In the genomic region with DNA sequence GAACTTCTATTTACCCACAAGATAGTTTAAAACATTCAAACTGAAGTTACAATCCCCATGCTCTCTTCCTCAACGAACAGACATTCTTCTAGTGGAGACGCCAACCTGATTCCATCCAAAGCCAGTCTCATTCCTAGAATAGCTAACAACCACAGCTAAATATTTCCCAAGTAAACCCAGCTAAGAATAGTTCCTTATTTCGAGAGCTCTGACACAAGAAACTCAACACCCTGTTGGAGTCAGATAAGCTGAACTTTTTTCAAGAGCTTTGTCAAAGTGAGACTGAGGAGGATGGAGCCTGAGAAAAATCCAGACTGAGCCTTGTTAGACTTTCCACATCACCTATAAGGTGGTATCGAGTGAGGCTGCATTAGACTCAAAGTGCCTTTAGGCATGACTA, we compare ENCODE assay signal across 13 cellular contexts. TPM values are rescaled to one million over a fixed set of nuclear protein-coding genes. Genes with fewer than 3 reads are reported as not detected.
DNase-seq lines count a peak whose midpoint lies in the region; ATAC-seq and TF ChIP-seq lines count a peak whose summit lies in the region.
"Had no signal": no experiment of that assay in that cellular context is flagged by ENCODE, and none has a peak within 500 bp of the region (broad histone marks: within the 10 kb centered on the region; RNA-seq: fewer than 3 reads in every experiment).

No MANE protein-coding gene starts in this region.

- CTCF ChIA-PET in SK-N-SH (lab: Yijun Ruan, JAX): interaction anchor here (1.3 to 1.9 kb wide), 3 partner anchors 11 to 1139 kb away, joined by 3 to 10 read pairs (median 3); no protein-coding TSS in a partner anchor

- no peak overlapping the region for H2BK12ac ChIP-seq in trophoblast cell (ENCODE audit: low read length)

- H2BK120ac ChIP-seq in trophoblast cell (ENCODE audit: insufficient read depth, low read length, poor library complexity): no peak overlapping the region

- no peak overlapping the region for H4K91ac ChIP-seq in trophoblast cell (ENCODE audit: low read depth, low read length)

- peaks cover 8% of the 10 kb centered on the region for H3K79me1 ChIP-seq in trophoblast cell (ENCODE audit: low read length)

- no peak overlapping the region for H2BK5ac ChIP-seq in trophoblast cell (ENCODE audit: low read depth, low read length, poor library complexity)

- TF ChIP-seq CTCF in AG09319 (IDR thresholded peaks at IDR 0.05; ENCODE audit: low read depth, low read length) (no peak), SK-N-SH (IDR thresholded peaks at IDR 0.05) (no peak), fibroblast of pulmonary artery (IDR thresholded peaks at IDR 0.05; ENCODE audit: low read length, missing control alignments) (no peak), right lobe of liver (IDR thresholded peaks at IDR 0.05) (no peak)

- H3K14ac ChIP-seq in trophoblast cell (ENCODE audit: low read length): no peak overlapping the region

- peak; percentile 76 for DNase-seq in AG09319 (ENCODE audit: extremely low read depth, low read depth)
- DNase-seq in SK-N-SH: no peak
- DNase-seq in fibroblast of pulmonary artery (ENCODE audit: low read depth): peak; percentile 90
- DNase-seq in trophoblast cell: peak in 1 of 2 donors; percentile 52
- no peak for DNase-seq in effector memory CD4-positive, alpha-beta T cell
- no peak for DNase-seq in right lobe of liver
- DNase-seq in activated CD8-positive, alpha-beta memory T cell treated with anti-CD3 and anti-CD28 coated beads for 24 hours: no peak
- no peak for DNase-seq in NCI-H1417 treated with DMSO at 0.1 percent for 48 hours (lab: John Stamatoyannopoulos, UW)
- DNase-seq: caudate nucleus; CD4-positive, CD25-positive, alpha-beta regulatory T cell; NCI-H2171 had no signal

- H4K20me1 ChIP-seq in SK-N-SH (ENCODE audit: insufficient read depth): no peaks in the 10 kb centered on the region

- no peak overlapping the region for H3K23ac ChIP-seq in trophoblast cell (ENCODE audit: low read length)

- H3K36me3 ChIP-seq in SK-N-SH (replicated peaks in 1 of 2; ENCODE audit: control insufficient read depth in 1 of 2, insufficient read depth in 2 of 2, low read length in 1 of 2): no peaks in the 10 kb centered on the region
- H3K36me3 ChIP-seq in trophoblast cell (ENCODE audit: control insufficient read depth in 1 of 2, insufficient read depth in 2 of 2, low read length in 2 of 2): no peaks in the 10 kb centered on the region
- no peaks in the 10 kb centered on the region for H3K36me3 ChIP-seq in effector memory CD4-positive, alpha-beta T cell (ENCODE audit: control insufficient read depth, insufficient read depth, low read length)
- H3K36me3 ChIP-seq in right lobe of liver: no peaks in the 10 kb centered on the region

- POLR2A ChIA-PET in SK-N-SH (lab: Yijun Ruan, JAX): no interaction called here

- H3K9ac ChIP-seq in SK-N-SH: peak overlapping the region; percentile 79
- H3K9ac ChIP-seq in trophoblast cell (ENCODE audit: low read length): no peak overlapping the region

- H3K9me3 ChIP-seq in SK-N-SH (no peaks in the 10 kb centered on the region), trophoblast cell (ENCODE audit: insufficient read depth, low read depth, low read length) (no peaks in the 10 kb centered on the region), right lobe of liver (no peaks in the 10 kb centered on the region)
- H3K9me3 ChIP-seq in effector memory CD4-positive, alpha-beta T cell (ENCODE audit: control insufficient read depth, low read length): no peaks in the 10 kb centered on the region

- H3K18ac ChIP-seq in trophoblast cell (ENCODE audit: low read length): no peak overlapping the region

- TF ChIP-seq RAD21 in SK-N-SH (IDR thresholded peaks at IDR 0.05; ENCODE audit: low read length): no peak

- peak in 1 of 2 experiments; percentile 93; a peak in 2 of 4 replicates for TF ChIP-seq EP300 in SK-N-SH (IDR thresholded peaks at IDR 0.05; ENCODE audit: borderline replicate concordance in 1 of 2, low read depth in 1 of 2, low read length in 1 of 2)

- no peak overlapping the region for H3K4ac ChIP-seq in trophoblast cell (ENCODE audit: low read depth, low read length)

- no peak overlapping the region for H2AK5ac ChIP-seq in trophoblast cell (ENCODE audit: low read length)

- H3K9me2 ChIP-seq in SK-N-SH: no peaks in the 10 kb centered on the region

- H3K27me3 ChIP-seq in SK-N-SH (ENCODE audit: insufficient read depth) (no peaks in the 10 kb centered on the region), trophoblast cell (ENCODE audit: insufficient read depth, low read length) (no peaks in the 10 kb centered on the region), right lobe of liver (no peaks in the 10 kb centered on the region)
- H3K27me3 ChIP-seq in effector memory CD4-positive, alpha-beta T cell (replicated peaks; ENCODE audit: control insufficient read depth, insufficient read depth, low read length, poor library complexity, severe bottlenecking): no peaks in the 10 kb centered on the region

- 17% methylated on average over 4 of the region's 4 CpGs for WGBS in SK-N-SH (ENCODE audit: low lambda C conversion rate)
- no CpG with 5 or more reads among the region's 4 CpGs for WGBS in trophoblast cell (ENCODE audit: extremely low coverage, insufficient coverage, insufficient read length)
- WGBS in right lobe of liver (ENCODE audit: insufficient coverage, low coverage, low lambda C conversion rate, missing lambda C conversion rate): 72% methylated on average over 4 of the region's 4 CpGs

- peak overlapping the region; percentile 51 for H3K4me2 ChIP-seq in SK-N-SH
- H3K4me2 ChIP-seq in trophoblast cell (ENCODE audit: low read length): peak overlapping the region; percentile 19

- peaks cover 20 to 37% of the 10 kb centered on the region in 2 experiments for H3K4me1 ChIP-seq in SK-N-SH (ENCODE audit: control insufficient read depth in 1 of 2, insufficient read depth in 2 of 2, low read depth in 1 of 2, low read length in 1 of 2)
- peaks cover 4 to 14% of the 10 kb centered on the region in 2 experiments for H3K4me1 ChIP-seq in trophoblast cell (ENCODE audit: control insufficient read depth in 1 of 2, insufficient read depth in 2 of 2, low read length in 2 of 2)
- no peaks in the 10 kb centered on the region for H3K4me1 ChIP-seq in effector memory CD4-positive, alpha-beta T cell (ENCODE audit: control insufficient read depth, insufficient read depth, low read length, poor library complexity, severe bottlenecking)
- H3K4me1 ChIP-seq in right lobe of liver: no peaks in the 10 kb centered on the region

- H3K4me3 ChIP-seq in SK-N-SH (ENCODE audit: low read depth in 2 of 2, low read length in 1 of 2) (no peak overlapping the region), fibroblast of pulmonary artery (replicated peaks; ENCODE audit: low read depth, low read length) (no peak overlapping the region), trophoblast cell (ENCODE audit: low read depth, low read length) (no peak overlapping the region), right lobe of liver (no peak overlapping the region)
- H3K4me3 ChIP-seq in effector memory CD4-positive, alpha-beta T cell (ENCODE audit: insufficient read depth, low read depth, low read length, poor library complexity, severe bottlenecking): no peak overlapping the region
- H3K4me3 ChIP-seq: GM12878 had no signal

- no peak overlapping the region for H2AFZ ChIP-seq in SK-N-SH (ENCODE audit: low read depth)
- no peak overlapping the region for H2AFZ ChIP-seq in trophoblast cell (ENCODE audit: insufficient read depth, low read length, poor library complexity)

- peak overlapping the region; percentile 95 to 100; a peak in 3 of 4 replicates for H3K27ac ChIP-seq in SK-N-SH (ENCODE audit: low read depth in 2 of 2, low read length in 1 of 2)
- peak overlapping the region; percentile 87 for H3K27ac ChIP-seq in trophoblast cell (ENCODE audit: low read depth, low read length)
- no peak overlapping the region for H3K27ac ChIP-seq in effector memory CD4-positive, alpha-beta T cell (ENCODE audit: insufficient read depth, low read length, poor library complexity, severe bottlenecking)
- no peak overlapping the region for H3K27ac ChIP-seq in right lobe of liver

- H4K12ac ChIP-seq in trophoblast cell (ENCODE audit: low read depth, low read length): no peak overlapping the region

- no peak for TF ChIP-seq POLR2A in right lobe of liver (IDR thresholded peaks at IDR 0.05)

- no peak for ATAC-seq in right lobe of liver
- ATAC-seq: GM12878, HepG2 had no signal

- H3F3A ChIP-seq in SK-N-SH (replicated peaks; ENCODE audit: insufficient read depth): peaks cover 46% of the 10 kb centered on the region

- H4K8ac ChIP-seq in trophoblast cell (ENCODE audit: low read depth, low read length): no peak overlapping the region

- no peaks in the 10 kb centered on the region for H3K79me2 ChIP-seq in SK-N-SH (ENCODE audit: insufficient read depth)
- H3K79me2 ChIP-seq in trophoblast cell (ENCODE audit: control insufficient read depth, insufficient read depth, low read length, poor library complexity): no peaks in the 10 kb centered on the region

- intact Hi-C loops in right lobe of liver (cut with DNase I): no loop called here

TF ChIP-seq in SK-N-SH, 30 proteins besides CTCF, POLR2A, EP300 and RAD21 (continues in another document):
- TF ChIP-seq SIN3A (IDR thresholded peaks at IDR 0.05; ENCODE audit: borderline replicate concordance, low read depth, low read length) (no peak), GATA2 (CRISPR knock-in tag; IDR thresholded peaks at IDR 0.05) (no peak), SMC3 (IDR thresholded peaks at IDR 0.05; ENCODE audit: low read depth, low read length) (no peak), TEAD4 (IDR thresholded peaks at IDR 0.05; ENCODE audit: borderline replicate concordance, insufficient read depth) (peak; percentile 80), NRF1 (IDR thresholded peaks at IDR 0.05; ENCODE audit: low read depth, low read length) (no peak), CHD2 (IDR thresholded peaks at IDR 0.05; ENCODE audit: low read length, partially characterized antibody) (no peak)
- TF ChIP-seq, protein P1, sequence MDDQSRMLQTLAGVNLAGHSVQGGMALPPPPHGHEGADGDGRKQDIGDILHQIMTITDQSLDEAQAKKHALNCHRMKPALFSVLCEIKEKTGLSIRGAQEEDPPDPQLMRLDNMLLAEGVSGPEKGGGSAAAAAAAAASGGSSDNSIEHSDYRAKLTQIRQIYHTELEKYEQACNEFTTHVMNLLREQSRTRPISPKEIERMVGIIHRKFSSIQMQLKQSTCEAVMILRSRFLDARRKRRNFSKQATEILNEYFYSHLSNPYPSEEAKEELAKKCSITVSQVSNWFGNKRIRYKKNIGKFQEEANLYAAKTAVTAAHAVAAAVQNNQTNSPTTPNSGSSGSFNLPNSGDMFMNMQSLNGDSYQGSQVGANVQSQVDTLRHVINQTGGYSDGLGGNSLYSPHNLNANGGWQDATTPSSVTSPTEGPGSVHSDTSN (IDR thresholded peaks at IDR 0.05): peak; percentile 75

RNA-seq across cellular contexts. Expression of a gene that starts 56.7 kb away (rescaled TPM):
- polyA plus RNA-seq in SK-N-SH (2012; rRNA removed): 5,671 and 6,732 TPM in 2 replicates
- polyA plus RNA-seq in SK-N-SH (2012; cell fraction: cytosol; rRNA removed): 8,905 and 12,338 TPM in 2 replicates
- polyA plus RNA-seq in SK-N-SH (2012; cell fraction: nucleus; rRNA removed): 1,097 and 1,261 TPM in 2 replicates
- polyA plus RNA-seq in trophoblast cell (2013): 2,650 and 2,725 TPM in 2 replicates
- 100 to 1,000 TPM; 529 to 716 (median 601) TPM for total RNA-seq in right lobe of liver

Comparison
In these comparisons a context has a peak if more than half of its experiments do, and no peak if none do; other contexts are left out.
1. DNase-seq: peak in AG09319 (single experiment) and fibroblast of pulmonary artery (single experiment); none in SK-N-SH (single experiment), effector memory CD4-positive, alpha-beta T cell (0 of 3), right lobe of liver (0 of 3), activated CD8-positive, alpha-beta memory T cell treated with anti-CD3 and anti-CD28 coated beads for 24 hours (single experiment) and NCI-H1417 treated with DMSO at 0.1 percent for 48 hours (single experiment).
2. H3K27ac ChIP-seq: peak in SK-N-SH (2 of 2) and trophoblast cell (single experiment); none in effector memory CD4-positive, alpha-beta T cell (single experiment) and right lobe of liver (0 of 3).